In the genomic region with DNA sequence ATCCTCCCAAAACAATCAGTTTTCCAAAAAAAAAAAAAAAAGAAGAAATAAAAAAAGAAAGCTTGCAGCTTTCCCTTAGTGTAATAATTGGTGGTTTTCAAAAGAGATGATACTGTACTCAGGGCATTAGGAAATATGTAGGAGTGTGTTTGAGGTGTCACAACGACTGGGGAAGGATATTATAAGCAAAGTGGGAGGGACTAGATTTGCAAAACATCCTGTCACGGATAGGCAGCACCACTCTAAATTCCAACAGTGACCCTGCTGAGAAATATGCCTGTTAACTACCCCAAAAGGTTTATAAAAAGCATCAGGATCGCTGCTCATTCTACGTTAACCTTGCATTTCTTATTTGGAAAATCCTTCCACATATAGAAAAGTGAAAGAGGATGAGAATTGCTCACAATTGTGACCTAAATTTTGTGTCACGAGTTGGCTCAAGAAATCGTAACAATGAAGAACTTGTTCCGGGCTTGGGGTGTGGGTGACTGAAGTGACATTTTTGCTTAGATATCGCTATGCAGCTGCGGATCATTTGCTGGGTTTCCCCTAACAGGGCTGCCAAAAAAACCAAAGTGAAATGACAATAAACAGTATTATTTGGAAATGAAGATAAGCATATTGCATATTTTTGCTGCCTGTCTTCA, we compare ENCODE assay signal across 1 cellular context.
TF ChIP-seq lines count a peak whose summit lies in the region.

No MANE protein-coding gene starts in this region.

TF ChIP-seq in HepG2, 621 proteins besides CTCF, POLR2A, EP300 and RAD21 (continued from another document):
- TF ChIP-seq, protein P1, sequence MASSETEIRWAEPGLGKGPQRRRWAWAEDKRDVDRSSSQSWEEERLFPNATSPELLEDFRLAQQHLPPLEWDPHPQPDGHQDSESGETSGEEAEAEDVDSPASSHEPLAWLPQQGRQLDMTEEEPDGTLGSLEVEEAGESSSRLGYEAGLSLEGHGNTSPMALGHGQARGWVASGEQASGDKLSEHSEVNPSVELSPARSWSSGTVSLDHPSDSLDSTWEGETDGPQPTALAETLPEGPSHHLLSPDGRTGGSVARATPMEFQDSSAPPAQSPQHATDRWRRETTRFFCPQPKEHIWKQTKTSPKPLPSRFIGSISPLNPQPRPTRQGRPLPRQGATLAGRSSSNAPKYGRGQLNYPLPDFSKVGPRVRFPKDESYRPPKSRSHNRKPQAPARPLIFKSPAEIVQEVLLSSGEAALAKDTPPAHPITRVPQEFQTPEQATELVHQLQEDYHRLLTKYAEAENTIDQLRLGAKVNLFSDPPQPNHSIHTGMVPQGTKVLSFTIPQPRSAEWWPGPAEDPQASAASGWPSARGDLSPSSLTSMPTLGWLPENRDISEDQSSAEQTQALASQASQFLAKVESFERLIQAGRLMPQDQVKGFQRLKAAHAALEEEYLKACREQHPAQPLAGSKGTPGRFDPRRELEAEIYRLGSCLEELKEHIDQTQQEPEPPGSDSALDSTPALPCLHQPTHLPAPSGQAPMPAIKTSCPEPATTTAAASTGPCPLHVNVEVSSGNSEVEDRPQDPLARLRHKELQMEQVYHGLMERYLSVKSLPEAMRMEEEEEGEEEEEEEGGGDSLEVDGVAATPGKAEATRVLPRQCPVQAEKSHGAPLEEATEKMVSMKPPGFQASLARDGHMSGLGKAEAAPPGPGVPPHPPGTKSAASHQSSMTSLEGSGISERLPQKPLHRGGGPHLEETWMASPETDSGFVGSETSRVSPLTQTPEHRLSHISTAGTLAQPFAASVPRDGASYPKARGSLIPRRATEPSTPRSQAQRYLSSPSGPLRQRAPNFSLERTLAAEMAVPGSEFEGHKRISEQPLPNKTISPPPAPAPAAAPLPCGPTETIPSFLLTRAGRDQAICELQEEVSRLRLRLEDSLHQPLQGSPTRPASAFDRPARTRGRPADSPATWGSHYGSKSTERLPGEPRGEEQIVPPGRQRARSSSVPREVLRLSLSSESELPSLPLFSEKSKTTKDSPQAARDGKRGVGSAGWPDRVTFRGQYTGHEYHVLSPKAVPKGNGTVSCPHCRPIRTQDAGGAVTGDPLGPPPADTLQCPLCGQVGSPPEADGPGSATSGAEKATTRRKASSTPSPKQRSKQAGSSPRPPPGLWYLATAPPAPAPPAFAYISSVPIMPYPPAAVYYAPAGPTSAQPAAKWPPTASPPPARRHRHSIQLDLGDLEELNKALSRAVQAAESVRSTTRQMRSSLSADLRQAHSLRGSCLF (CRISPR knock-in tag; IDR thresholded peaks at IDR 0.05; ENCODE audit: borderline replicate concordance) = no peak
